In genomic region chr19:18317998-18318800, GRCh38 we compare ENCODE assay signal across 10 cellular contexts. TPM values are rescaled to one million over a fixed set of nuclear protein-coding genes. Genes with fewer than 3 reads are reported as not detected.
DNase-seq lines count a peak whose midpoint lies in the region; ATAC-seq and TF ChIP-seq lines count a peak whose summit lies in the region.
"Had no signal": no experiment of that assay in that cellular context is flagged by ENCODE, and none has a peak within 500 bp of the region (broad histone marks: within the 10 kb centered on the region; RNA-seq: fewer than 3 reads in every experiment).

No MANE protein-coding gene starts in this region.

- peaks cover 0 to 23% (median 2%) of the 10 kb centered on the region in 3 donors for H3K36me3 Mint-ChIP-seq in CD8-positive, alpha-beta memory T cell

- no peaks in the 10 kb centered on the region for H3K27me3 ChIP-seq in CD8-positive, alpha-beta memory T cell (ENCODE audit: insufficient read depth, low read length, poor library complexity, severe bottlenecking)
- no peaks in the 10 kb centered on the region for H3K27me3 ChIP-seq in neutrophil

- CTCF ChIA-PET in CD8-positive, alpha-beta memory T cell (lab: Charles Lee), result interaction anchor here (0.8 to 13.4 kb wide), 6 partner anchors 9 to 94 kb away, joined by 3 to 299 read pairs (median 3); partner anchors contain the start of genes IQCN and JUND

- no peaks in the 10 kb centered on the region for H3K9me3 ChIP-seq in CD8-positive, alpha-beta memory T cell (ENCODE audit: low read length)
- no peaks in the 10 kb centered on the region for H3K9me3 ChIP-seq in neutrophil

- peaks cover 45 to 63% (median 51%) of the 10 kb centered on the region in 3 donors for H3K4me1 Mint-ChIP-seq in CD8-positive, alpha-beta memory T cell

- no peak for TF ChIP-seq CTCF in neutrophil (IDR thresholded peaks at IDR 0.05)

- H3K36me3 ChIP-seq in CD8-positive, alpha-beta memory T cell (ENCODE audit: insufficient read depth, low read length), result peaks cover 3% of the 10 kb centered on the region
- H3K36me3 ChIP-seq in neutrophil, result no peaks in the 10 kb centered on the region

- DNase-seq in CD8-positive, alpha-beta memory T cell, result peak; percentile 42 to 61 (median 50)
- DNase-seq in UCSD-AML1 (lab: John Stamatoyannopoulos, UW; ENCODE audit: unreplicated experiment) (peak; percentile 95), dermis blood vessel endothelial cell (peak; percentile 71), NCI-H82 (lab: John Stamatoyannopoulos, UW) (no peak), RPMI8226 (no peak)
- DNase-seq: NCI-H1092 treated with DMSO at 0.1 percent for 48 hours had no signal

- H3K27me3 Mint-ChIP-seq in CD8-positive, alpha-beta memory T cell, result no peaks in the 10 kb centered on the region

- H3K27ac Mint-ChIP-seq in CD8-positive, alpha-beta memory T cell, result peak overlapping the region; percentile 88 to 97 (median 94)

- peak overlapping the region; percentile 57 for H3K27ac ChIP-seq in CD8-positive, alpha-beta memory T cell (ENCODE audit: low read depth, low read length)
- H3K27ac ChIP-seq in neutrophil, result peak overlapping the region; percentile 81

- peak overlapping the region; percentile 35 for H3K4me3 ChIP-seq in CD8-positive, alpha-beta memory T cell (ENCODE audit: low read length)
- peak overlapping the region; percentile 6 to 38 for H3K4me3 ChIP-seq in neutrophil (ENCODE audit: low read depth in 1 of 2, low read length in 1 of 2)

- H3K4me1 ChIP-seq in CD8-positive, alpha-beta memory T cell (ENCODE audit: insufficient read depth, low read length), result peaks cover 51% of the 10 kb centered on the region
- peaks cover 49% of the 10 kb centered on the region in 2 experiments for H3K4me1 ChIP-seq in neutrophil (ENCODE audit: control insufficient read depth in 1 of 2, insufficient read depth in 1 of 2, low read depth in 1 of 2, low read length in 1 of 2)

- H3K9me3 Mint-ChIP-seq in CD8-positive, alpha-beta memory T cell, result no peaks in the 10 kb centered on the region

- H3K4me3 Mint-ChIP-seq in CD8-positive, alpha-beta memory T cell, result peak overlapping the region; percentile 61 to 80 (median 73)

- no peak for ATAC-seq in HG03460 (IDR thresholded peaks at IDR 0.05; ENCODE audit: unreplicated experiment)
- ATAC-seq in GM18520 (IDR thresholded peaks at IDR 0.05; ENCODE audit: unreplicated experiment), result no peak

- POLR2A ChIA-PET in CD8-positive, alpha-beta memory T cell (lab: Charles Lee), result interaction anchor here (0.6 to 3.4 kb wide), 6 partner anchors 11 to 48 kb away, joined by 3 to 72 read pairs (median 7); partner anchors contain the start of gene JUND

RNA-seq across cellular contexts. Expression of gene LSM4, which starts 4.7 kb away (rescaled TPM):
- total RNA-seq in CD8-positive, alpha-beta memory T cell, result 100 to 1,000 TPM; 351 to 373 TPM
- 154 TPM for polyA plus RNA-seq in CD8-positive, alpha-beta memory T cell
- 88.5 and 185 TPM in 2 replicates for total RNA-seq in dermis blood vessel endothelial cell

RNA-seq across cellular contexts. Expression of gene PGPEP1, which starts 22.2 kb away (rescaled TPM):
- total RNA-seq in CD8-positive, alpha-beta memory T cell, result 10 to 100 TPM; 27.3 to 27.7 TPM
- 12.2 TPM for polyA plus RNA-seq in CD8-positive, alpha-beta memory T cell
- total RNA-seq in dermis blood vessel endothelial cell, result 28.2 and 29.6 TPM in 2 replicates

RNA-seq across cellular contexts. Expression of gene JUND, which starts 36.8 kb away (rescaled TPM):
- total RNA-seq in CD8-positive, alpha-beta memory T cell, result 100 to 1,000 TPM; 300 to 327 TPM
- polyA plus RNA-seq in CD8-positive, alpha-beta memory T cell, result 174 TPM
- total RNA-seq in dermis blood vessel endothelial cell, result 122 and 173 TPM in 2 replicates

RNA-seq across cellular contexts. Expression of gene IQCN, which starts 43.9 kb away (rescaled TPM):
- total RNA-seq in CD8-positive, alpha-beta memory T cell, result 1 to 10 TPM; 1.3 TPM
- polyA plus RNA-seq in CD8-positive, alpha-beta memory T cell, result 0.31 TPM
- total RNA-seq in dermis blood vessel endothelial cell, result under 0.01 and 0.17 TPM in 2 replicates
- total RNA-seq: bronchial epithelial cell had no signal

Comparison
In these comparisons a context has a peak if more than half of its experiments do, and no peak if none do; other contexts are left out.
1. DNase-seq: peak in CD8-positive, alpha-beta memory T cell (5 of 5), UCSD-AML1 (single experiment) and dermis blood vessel endothelial cell (single experiment); none in NCI-H82 (single experiment) and RPMI8226 (single experiment).